In the genomic region with DNA sequence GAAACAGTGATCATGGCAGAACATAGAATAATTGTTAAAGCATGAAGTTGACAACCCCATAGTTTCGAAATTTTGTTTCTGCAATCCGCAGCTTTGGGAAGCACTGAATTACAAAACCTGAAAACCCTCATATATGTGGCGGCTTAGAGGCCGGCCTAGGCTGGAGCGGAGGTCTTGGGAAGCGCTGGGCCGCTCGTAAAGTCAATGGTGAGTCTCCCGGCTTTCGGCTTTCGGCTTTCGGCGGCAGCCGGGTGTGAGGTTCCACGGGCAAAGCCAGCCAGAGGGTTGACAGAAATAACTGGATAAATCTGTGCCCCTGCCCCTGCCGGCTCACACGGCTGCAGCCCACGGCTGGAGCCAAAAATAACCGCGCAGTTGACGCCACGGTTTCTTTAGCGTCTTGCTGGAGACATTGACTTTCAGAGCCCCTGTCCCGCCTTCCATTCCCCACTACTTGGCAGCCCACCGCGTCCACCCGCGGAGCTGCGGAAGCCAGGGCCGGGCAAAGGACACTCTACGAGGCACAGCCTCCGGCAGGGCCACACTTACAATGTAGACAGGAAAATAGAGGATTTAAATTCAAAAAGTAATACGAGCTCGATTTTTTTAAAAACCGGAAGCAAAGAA, we compare ENCODE assay signal across 10 cellular contexts. TPM values are rescaled to one million over a fixed set of nuclear protein-coding genes. Genes with fewer than 3 reads are reported as not detected.
DNase-seq lines count a peak whose midpoint lies in the region; ATAC-seq and TF ChIP-seq lines count a peak whose summit lies in the region.
"Had no signal": no experiment of that assay in that cellular context is flagged by ENCODE, and none has a peak within 500 bp of the region (broad histone marks: within the 10 kb centered on the region; RNA-seq: fewer than 3 reads in every experiment).

No MANE protein-coding gene starts in this region.

- no peaks in the 10 kb centered on the region for H3K36me3 Mint-ChIP-seq in endodermal cell (ENCODE audit: low read depth)
- no peaks in the 10 kb centered on the region for H3K36me3 Mint-ChIP-seq in natural killer cell treated with Interleukin-12 subunit alpha and Interleukin-12 subunit beta and Interleukin-15 and Interleukin-18, amount 100 ng/mL, for 72 hours
- H3K36me3 Mint-ChIP-seq in activated CD4-positive, alpha-beta T cell treated with anti-CD3 and anti-CD28 coated beads, Interleukin-2, amount 10 ng/mL, durations not matched to agents 7 days and 5 days (ENCODE audit: low read depth) = peaks cover 8% of the 10 kb centered on the region

- H3K4me1 Mint-ChIP-seq in endodermal cell = peaks cover 8% of the 10 kb centered on the region
- peaks cover 14 to 18% of the 10 kb centered on the region in 2 donors for H3K4me1 Mint-ChIP-seq in natural killer cell treated with Interleukin-12 subunit alpha and Interleukin-12 subunit beta and Interleukin-15 and Interleukin-18, amount 100 ng/mL, for 72 hours (ENCODE audit: low read depth in 2 of 2)
- H3K4me1 Mint-ChIP-seq in activated CD4-positive, alpha-beta T cell treated with anti-CD3 and anti-CD28 coated beads, Interleukin-2, amount 10 ng/mL, durations not matched to agents 7 days and 5 days = peaks cover 8% of the 10 kb centered on the region

- POLR2A ChIA-PET in activated CD4-positive, alpha-beta T cell treated with anti-CD3 and anti-CD28 coated beads, Interleukin-2, amount 10 ng/mL, durations not matched to agents 7 days and 5 days (lab: Charles Lee) = no interaction called here

- H3K4me3 ChIP-seq in endodermal cell (ENCODE audit: low read length) = peak overlapping the region; percentile 67

- H3K9ac ChIP-seq in endodermal cell (ENCODE audit: extremely low read depth, low read length, poor library complexity, severe bottlenecking) = no peak overlapping the region

- no peaks in the 10 kb centered on the region for H3K4me1 ChIP-seq in endodermal cell (ENCODE audit: control insufficient read depth, insufficient read depth, low read length)

- H3K36me3 ChIP-seq in endodermal cell (ENCODE audit: control insufficient read depth, insufficient read depth, low read length) = no peaks in the 10 kb centered on the region

- no peaks in the 10 kb centered on the region for H3K9me3 ChIP-seq in endodermal cell (ENCODE audit: control insufficient read depth, low read length)

- no peaks in the 10 kb centered on the region for H3K9me3 Mint-ChIP-seq in endodermal cell
- no peaks in the 10 kb centered on the region for H3K9me3 Mint-ChIP-seq in natural killer cell treated with Interleukin-12 subunit alpha and Interleukin-12 subunit beta and Interleukin-15 and Interleukin-18, amount 100 ng/mL, for 72 hours
- H3K9me3 Mint-ChIP-seq in activated CD4-positive, alpha-beta T cell treated with anti-CD3 and anti-CD28 coated beads, Interleukin-2, amount 10 ng/mL, durations not matched to agents 7 days and 5 days = no peaks in the 10 kb centered on the region

- CTCF ChIA-PET in activated CD4-positive, alpha-beta T cell treated with anti-CD3 and anti-CD28 coated beads, Interleukin-2, amount 10 ng/mL, durations not matched to agents 7 days and 5 days (lab: Charles Lee) = interaction anchor here (1.6 kb wide), 1 partner anchor 36 kb away, joined by 4 read pairs; no protein-coding TSS in a partner anchor

- no peak overlapping the region for H3K27ac ChIP-seq in endodermal cell (ENCODE audit: low read depth, low read length)

- WGBS in endodermal cell (ENCODE audit: insufficient coverage in 1 of 2, insufficient read length in 1 of 2), 2 experiments = 4% methylated on average over 22 to 35 of the region's 35 CpGs

- H3K27me3 Mint-ChIP-seq in endodermal cell (ENCODE audit: insufficient read depth) = peaks cover 98% of the 10 kb centered on the region
- H3K27me3 Mint-ChIP-seq in natural killer cell treated with Interleukin-12 subunit alpha and Interleukin-12 subunit beta and Interleukin-15 and Interleukin-18, amount 100 ng/mL, for 72 hours = peaks cover 50 to 63% of the 10 kb centered on the region in 2 donors
- peaks cover 81% of the 10 kb centered on the region for H3K27me3 Mint-ChIP-seq in activated CD4-positive, alpha-beta T cell treated with anti-CD3 and anti-CD28 coated beads, Interleukin-2, amount 10 ng/mL, durations not matched to agents 7 days and 5 days

- TF ChIP-seq CTCF in endodermal cell (conservative IDR thresholded peaks at IDR 0.05) = no peak

- no peak overlapping the region for H3K27ac Mint-ChIP-seq in endodermal cell
- H3K27ac Mint-ChIP-seq in natural killer cell treated with Interleukin-12 subunit alpha and Interleukin-12 subunit beta and Interleukin-15 and Interleukin-18, amount 100 ng/mL, for 72 hours = peak overlapping the region in 1 of 2 donors; percentile 61
- no peak overlapping the region for H3K27ac Mint-ChIP-seq in activated CD4-positive, alpha-beta T cell treated with anti-CD3 and anti-CD28 coated beads, Interleukin-2, amount 10 ng/mL, durations not matched to agents 7 days and 5 days

- ATAC-seq in natural killer cell treated with Interleukin-12 subunit alpha and Interleukin-12 subunit beta and Interleukin-15 and Interleukin-18, amount 100 ng/mL, for 72 hours = peak in 1 of 2 donors; percentile 59
- no peak for ATAC-seq in GM21381 (IDR thresholded peaks at IDR 0.05; ENCODE audit: unreplicated experiment)

- H3K27me3 ChIP-seq in endodermal cell (ENCODE audit: control insufficient read depth, insufficient read depth, low read length, poor library complexity, severe bottlenecking) = peaks cover 100% of the 10 kb centered on the region

- peak overlapping the region; percentile 51 for H3K4me3 Mint-ChIP-seq in endodermal cell
- peak overlapping the region; percentile 61 for H3K4me3 Mint-ChIP-seq in natural killer cell treated with Interleukin-12 subunit alpha and Interleukin-12 subunit beta and Interleukin-15 and Interleukin-18, amount 100 ng/mL, for 72 hours
- no peak overlapping the region for H3K4me3 Mint-ChIP-seq in activated CD4-positive, alpha-beta T cell treated with anti-CD3 and anti-CD28 coated beads, Interleukin-2, amount 10 ng/mL, durations not matched to agents 7 days and 5 days

- peak; percentile 44 for DNase-seq in ELF-1 (ENCODE audit: low read depth, low spot score)
- DNase-seq in RPMI7951 (ENCODE audit: low read depth) = peak; percentile 16
- peak; percentile 76 for DNase-seq in endodermal cell
- DNase-seq in natural killer cell treated with Interleukin-12 subunit alpha and Interleukin-12 subunit beta and Interleukin-15 and Interleukin-18, amount 100 ng/mL, for 72 hours (ENCODE audit: low spot score) = peak; percentile 56
- DNase-seq in KG1 (lab: John Stamatoyannopoulos, UW) = no peak
- no peak for DNase-seq in activated CD4-positive, alpha-beta T cell treated with anti-CD3 and anti-CD28 coated beads, Interleukin-2, amount 10 ng/mL, durations not matched to agents 7 days and 5 days
- DNase-seq in hepatic stellate cell (ENCODE audit: low spot score) = no peak
- DNase-seq: NCI-H2171 had no signal

RNA-seq across cellular contexts. Expression of gene VAX2, which starts 6.9 kb away (rescaled TPM):
- total RNA-seq in RPMI7951 (2014; rRNA removed; shearing (Covaris generic)) = 3.2 and 3.4 TPM in 2 replicates
- total RNA-seq in endodermal cell = under 1 TPM; 0.24 to 0.40 TPM
- 0.68 TPM for polyA plus RNA-seq in endodermal cell (2013, experiment 1 of 2)
- 0.58 TPM for polyA plus RNA-seq in endodermal cell (2013, experiment 2 of 2)
- total RNA-seq in natural killer cell treated with Interleukin-12 subunit alpha and Interleukin-12 subunit beta and Interleukin-15 and Interleukin-18, amount 100 ng/mL, for 72 hours = 10 to 100 TPM in 1 of 2 donors, 1 to 10 TPM in 1; 8.4 to 15.8 TPM
- not detected for total RNA-seq in activated CD4-positive, alpha-beta T cell treated with anti-CD3 and anti-CD28 coated beads, Interleukin-2, amount 10 ng/mL, durations not matched to agents 7 days and 5 days
- total RNA-seq: lung microvascular endothelial cell had no signal

RNA-seq across cellular contexts. Expression of gene ATP6V1B1, which starts 28.5 kb away (rescaled TPM):
- 0.68 and 2.8 TPM in 2 replicates for total RNA-seq in RPMI7951 (2014; rRNA removed; shearing (Covaris generic))
- total RNA-seq in endodermal cell = not detected
- 1.1 TPM for polyA plus RNA-seq in endodermal cell (2013, experiment 1 of 2)
- 0.79 TPM for polyA plus RNA-seq in endodermal cell (2013, experiment 2 of 2)
- 1 to 10 TPM; 6.5 to 7.2 TPM for total RNA-seq in natural killer cell treated with Interleukin-12 subunit alpha and Interleukin-12 subunit beta and Interleukin-15 and Interleukin-18, amount 100 ng/mL, for 72 hours
- total RNA-seq in activated CD4-positive, alpha-beta T cell treated with anti-CD3 and anti-CD28 coated beads, Interleukin-2, amount 10 ng/mL, durations not matched to agents 7 days and 5 days = not detected
- total RNA-seq: lung microvascular endothelial cell had no signal

Comparison
In these comparisons a context has a peak if more than half of its experiments do, and no peak if none do; other contexts are left out.
1. DNase-seq: peak in ELF-1 (single experiment), RPMI7951 (single experiment), endodermal cell (single experiment) and natural killer cell treated with Interleukin-12 subunit alpha and Interleukin-12 subunit beta and Interleukin-15 and Interleukin-18, amount 100 ng/mL, for 72 hours (single experiment); none in KG1 (single experiment), activated CD4-positive, alpha-beta T cell treated with anti-CD3 and anti-CD28 coated beads, Interleukin-2, amount 10 ng/mL, durations not matched to agents 7 days and 5 days (single experiment) and hepatic stellate cell (single experiment).